10 cellular contexts compared by ENCODE assay signal in the genomic region with DNA sequence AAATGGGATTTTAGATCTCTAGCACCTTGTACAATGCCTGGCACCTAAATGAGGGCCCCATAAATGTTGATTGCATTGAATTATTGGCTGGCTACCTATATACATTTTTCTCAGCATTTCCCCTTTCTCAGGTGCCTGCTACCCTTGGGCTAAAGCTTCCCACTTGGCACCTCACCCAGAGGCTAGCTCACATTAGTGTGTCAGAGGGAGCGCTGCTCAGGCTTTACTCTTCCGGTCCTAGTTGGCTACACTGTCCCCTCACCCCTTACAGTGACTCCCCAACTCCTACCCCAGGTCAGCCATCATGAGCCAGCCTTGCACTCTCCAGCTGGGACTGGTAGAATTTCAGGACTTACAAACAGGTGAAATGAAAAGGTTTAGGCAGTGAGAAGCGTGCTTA. TPM values are rescaled to one million over a fixed set of nuclear protein-coding genes. Genes with fewer than 3 reads are reported as not detected.
DNase-seq lines count a peak whose midpoint lies in the region; ATAC-seq and TF ChIP-seq lines count a peak whose summit lies in the region.
"Had no signal": no experiment of that assay in that cellular context is flagged by ENCODE, and none has a peak within 500 bp of the region (broad histone marks: within the 10 kb centered on the region; RNA-seq: fewer than 3 reads in every experiment).

No MANE protein-coding gene starts in this region.

- in situ Hi-C loops in brain microvascular endothelial cell (cut with HindIII; ENCODE audit: low pct_ligation_motif_present, low sequenced_read_pairs), result no loop called here

- no peak for ATAC-seq in activated T-cell treated with anti-CD3 and anti-CD28 coated beads, Interleukin-2, amount 50 U/mL, for 4 hours
- peak; percentile 10 for ATAC-seq in HG02981 (IDR thresholded peaks at IDR 0.05; ENCODE audit: unreplicated experiment)
- ATAC-seq in stimulated activated memory B cell treated with anti-CD40 and anti-IgM and Interleukin-4, amounts not matched to agents 10 μg/mL and 1 μg/mL and 100 μg/mL, for 72 hours, result no peak

- no peak overlapping the region for H3K4me3 ChIP-seq in brain microvascular endothelial cell (ENCODE audit: low read depth, low read length)

- DNase-seq in activated T-cell treated with anti-CD3 and anti-CD28 coated beads, Interleukin-2, amount 50 U/mL, for 4 hours, result no peak
- DNase-seq in activated T-cell treated with anti-CD3 and anti-CD28 coated beads, Interleukin-2, amount 50 U/mL, for 1 hour, result no peak
- no peak for DNase-seq in activated T-helper 1 cell treated with anti-CD3 and anti-CD28 coated beads, Interleukin-12 subunit alpha, Interleukin-12 subunit beta, Interleukin-2, Interleukin-4 antibody, amounts not matched to agents 30 ng/mL and 10 ng/mL and 1 ng/mL, durations not matched to agents 14 hours and 24 hours and 36 hours (ENCODE audit: low spot score)
- DNase-seq in SK-N-DZ (ENCODE audit: low spot score) (no peak), brain microvascular endothelial cell (no peak), NCI-H1105 (lab: John Stamatoyannopoulos, UW) (no peak)
- DNase-seq: activated effector memory CD4-positive, alpha-beta T cell treated with anti-CD3 and anti-CD28 coated beads, Interleukin-2, amount 50 U/mL, for 16 hours; NCI-H2227 treated with DMSO at 0.1 percent for 48 hours had no signal

- intact Hi-C loops in activated T-helper 1 cell treated with anti-CD3 and anti-CD28 coated beads, Interleukin-12 subunit alpha, Interleukin-12 subunit beta, Interleukin-2, Interleukin-4 antibody, amounts not matched to agents 30 ng/mL and 10 ng/mL and 1 ng/mL, durations not matched to agents 14 hours and 24 hours and 36 hours (cut with micrococcal nuclease), result loop anchor here (1.0 kb wide), 1 partner anchor 9 kb away; no protein-coding TSS in a partner anchor

- peak overlapping the region; percentile 87 for H3K27ac Mint-ChIP-seq in activated T-helper 1 cell treated with anti-CD3 and anti-CD28 coated beads, Interleukin-12 subunit alpha, Interleukin-12 subunit beta, Interleukin-2, Interleukin-4 antibody, amounts not matched to agents 30 ng/mL and 10 ng/mL and 1 ng/mL, durations not matched to agents 14 hours and 24 hours and 36 hours
- H3K27ac Mint-ChIP-seq in stimulated activated memory B cell treated with anti-CD40 and anti-IgM and Interleukin-4, amounts not matched to agents 10 μg/mL and 1 μg/mL and 100 μg/mL, for 72 hours, result peak overlapping the region; percentile 82

- H3K27me3 Mint-ChIP-seq in activated T-cell treated with anti-CD3 and anti-CD28 coated beads, Interleukin-2, amount 50 U/mL, for 4 hours (ENCODE audit: low read depth), result no peaks in the 10 kb centered on the region
- no peaks in the 10 kb centered on the region for H3K27me3 Mint-ChIP-seq in activated T-helper 1 cell treated with anti-CD3 and anti-CD28 coated beads, Interleukin-12 subunit alpha, Interleukin-12 subunit beta, Interleukin-2, Interleukin-4 antibody, amounts not matched to agents 30 ng/mL and 10 ng/mL and 1 ng/mL, durations not matched to agents 14 hours and 24 hours and 36 hours (ENCODE audit: insufficient read depth)
- H3K27me3 Mint-ChIP-seq in stimulated activated memory B cell treated with anti-CD40 and anti-IgM and Interleukin-4, amounts not matched to agents 10 μg/mL and 1 μg/mL and 100 μg/mL, for 72 hours, result no peaks in the 10 kb centered on the region

- peak overlapping the region; percentile 62 for H3K4me3 Mint-ChIP-seq in activated T-cell treated with anti-CD3 and anti-CD28 coated beads, Interleukin-2, amount 50 U/mL, for 4 hours
- H3K4me3 Mint-ChIP-seq in activated T-helper 1 cell treated with anti-CD3 and anti-CD28 coated beads, Interleukin-12 subunit alpha, Interleukin-12 subunit beta, Interleukin-2, Interleukin-4 antibody, amounts not matched to agents 30 ng/mL and 10 ng/mL and 1 ng/mL, durations not matched to agents 14 hours and 24 hours and 36 hours, result peak overlapping the region; percentile 65
- peak overlapping the region; percentile 70 for H3K4me3 Mint-ChIP-seq in stimulated activated memory B cell treated with anti-CD40 and anti-IgM and Interleukin-4, amounts not matched to agents 10 μg/mL and 1 μg/mL and 100 μg/mL, for 72 hours

- peaks cover 3% of the 10 kb centered on the region for H3K36me3 Mint-ChIP-seq in activated T-cell treated with anti-CD3 and anti-CD28 coated beads, Interleukin-2, amount 50 U/mL, for 4 hours (ENCODE audit: insufficient read depth)
- peaks cover 49% of the 10 kb centered on the region for H3K36me3 Mint-ChIP-seq in activated T-helper 1 cell treated with anti-CD3 and anti-CD28 coated beads, Interleukin-12 subunit alpha, Interleukin-12 subunit beta, Interleukin-2, Interleukin-4 antibody, amounts not matched to agents 30 ng/mL and 10 ng/mL and 1 ng/mL, durations not matched to agents 14 hours and 24 hours and 36 hours (ENCODE audit: low read depth)
- peaks cover 17% of the 10 kb centered on the region for H3K36me3 Mint-ChIP-seq in stimulated activated memory B cell treated with anti-CD40 and anti-IgM and Interleukin-4, amounts not matched to agents 10 μg/mL and 1 μg/mL and 100 μg/mL, for 72 hours

- peaks cover 95% of the 10 kb centered on the region for H3K4me1 Mint-ChIP-seq in activated T-cell treated with anti-CD3 and anti-CD28 coated beads, Interleukin-2, amount 50 U/mL, for 4 hours (ENCODE audit: low read depth)
- H3K4me1 Mint-ChIP-seq in activated T-helper 1 cell treated with anti-CD3 and anti-CD28 coated beads, Interleukin-12 subunit alpha, Interleukin-12 subunit beta, Interleukin-2, Interleukin-4 antibody, amounts not matched to agents 30 ng/mL and 10 ng/mL and 1 ng/mL, durations not matched to agents 14 hours and 24 hours and 36 hours (ENCODE audit: low read depth), result peaks cover 82% of the 10 kb centered on the region
- H3K4me1 Mint-ChIP-seq in stimulated activated memory B cell treated with anti-CD40 and anti-IgM and Interleukin-4, amounts not matched to agents 10 μg/mL and 1 μg/mL and 100 μg/mL, for 72 hours, result peaks cover 92% of the 10 kb centered on the region

- no peaks in the 10 kb centered on the region for H3K27me3 ChIP-seq in brain microvascular endothelial cell (replicated peaks)

- H3K9me3 Mint-ChIP-seq in activated T-cell treated with anti-CD3 and anti-CD28 coated beads, Interleukin-2, amount 50 U/mL, for 4 hours, result no peaks in the 10 kb centered on the region
- no peaks in the 10 kb centered on the region for H3K9me3 Mint-ChIP-seq in activated T-helper 1 cell treated with anti-CD3 and anti-CD28 coated beads, Interleukin-12 subunit alpha, Interleukin-12 subunit beta, Interleukin-2, Interleukin-4 antibody, amounts not matched to agents 30 ng/mL and 10 ng/mL and 1 ng/mL, durations not matched to agents 14 hours and 24 hours and 36 hours
- H3K9me3 Mint-ChIP-seq in stimulated activated memory B cell treated with anti-CD40 and anti-IgM and Interleukin-4, amounts not matched to agents 10 μg/mL and 1 μg/mL and 100 μg/mL, for 72 hours, result no peaks in the 10 kb centered on the region

- H3K27ac ChIP-seq in brain microvascular endothelial cell, result no peak overlapping the region

- TF ChIP-seq CTCF in brain microvascular endothelial cell (IDR thresholded peaks at IDR 0.05; ENCODE audit: low read depth, low read length, missing control alignments), result no peak

- H3K36me3 ChIP-seq in brain microvascular endothelial cell (replicated peaks), result no peaks in the 10 kb centered on the region

RNA-seq across cellular contexts. Expression of gene TRAF5, which starts 9.5 kb away (rescaled TPM):
- 10 to 100 TPM; 16.3 to 20.6 (median 17.0) TPM for total RNA-seq in activated T-cell treated with anti-CD3 and anti-CD28 coated beads, Interleukin-2, amount 50 U/mL, for 4 hours
- total RNA-seq in activated T-helper 1 cell treated with anti-CD3 and anti-CD28 coated beads, Interleukin-12 subunit alpha, Interleukin-12 subunit beta, Interleukin-2, Interleukin-4 antibody, amounts not matched to agents 30 ng/mL and 10 ng/mL and 1 ng/mL, durations not matched to agents 14 hours and 24 hours and 36 hours, result 54.3 and 57.2 TPM in 2 replicates
- polyA plus RNA-seq in SK-N-DZ (2014; cell fraction: cytosol; rRNA removed), result 19.4 and 19.6 TPM in 2 replicates
- polyA plus RNA-seq in SK-N-DZ (2014; cell fraction: nucleus; rRNA removed), result 57.0 and 84.9 TPM in 2 replicates
